15 cellular contexts compared by ENCODE assay signal in the genomic region with DNA sequence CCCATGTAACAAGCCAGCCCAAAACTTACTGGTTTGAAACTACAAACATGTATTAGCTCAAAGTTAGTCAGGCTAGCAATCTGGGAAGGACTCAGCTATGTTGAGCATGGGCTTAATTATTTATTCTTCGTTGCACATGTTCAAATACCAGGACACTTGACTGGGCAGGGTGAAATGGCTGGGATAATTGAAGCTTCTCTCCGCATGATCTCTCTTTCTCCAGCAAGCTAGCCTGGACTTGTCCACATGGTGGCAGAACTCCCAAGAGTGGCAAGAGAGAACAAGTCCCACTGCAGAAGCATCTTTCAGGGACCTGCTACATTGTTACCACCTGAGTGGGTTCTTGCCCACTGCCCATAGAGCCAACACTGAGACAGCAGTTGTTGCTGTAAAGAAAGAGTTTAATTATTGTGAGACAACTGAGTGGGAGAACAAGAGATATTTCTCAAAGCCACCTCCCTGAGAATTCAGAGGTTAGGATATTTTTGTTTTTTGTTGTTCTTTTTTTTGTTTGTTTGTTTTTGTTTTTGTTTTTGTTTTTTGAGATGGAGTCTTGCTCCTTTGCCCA. TPM values are rescaled to one million over a fixed set of nuclear protein-coding genes. Genes with fewer than 3 reads are reported as not detected.
DNase-seq lines count a peak whose midpoint lies in the region; ATAC-seq and TF ChIP-seq lines count a peak whose summit lies in the region.
"Had no signal": no experiment of that assay in that cellular context is flagged by ENCODE, and none has a peak within 500 bp of the region (broad histone marks: within the 10 kb centered on the region; RNA-seq: fewer than 3 reads in every experiment).

No MANE protein-coding gene starts in this region.

- H3K4me2 ChIP-seq in PC-9 = no peak overlapping the region

- no peaks in the 10 kb centered on the region for H3K9me3 ChIP-seq in PC-9 (ENCODE audit: insufficient read depth, low read depth)
- H3K9me3 ChIP-seq in upper lobe of right lung = no peaks in the 10 kb centered on the region

- TF ChIP-seq CTCF in GM12872 (IDR thresholded peaks at IDR 0.05; ENCODE audit: insufficient read depth, low read depth, low read length) (peak; percentile 27; the same call in 1 of the 3 replicates), choroid plexus epithelial cell (conservative IDR thresholded peaks at IDR 0.05; ENCODE audit: low read depth, low read length) (peak; percentile 40), PC-9 (conservative IDR thresholded peaks at IDR 0.05) (no peak), upper lobe of right lung (IDR thresholded peaks at IDR 0.05) (no peak)

- H2AFZ ChIP-seq in PC-9 = no peak overlapping the region

- H3K4me1 ChIP-seq in PC-9 (replicated peaks; ENCODE audit: insufficient read depth) (no peaks in the 10 kb centered on the region), upper lobe of right lung (no peaks in the 10 kb centered on the region)
- H3K4me1 ChIP-seq: esophagus muscularis mucosa had no signal

- no peak overlapping the region for H3K4me3 ChIP-seq in choroid plexus epithelial cell (ENCODE audit: low read depth, low read length)
- H3K4me3 ChIP-seq in PC-9 = no peak overlapping the region
- no peak overlapping the region for H3K4me3 ChIP-seq in upper lobe of right lung
- H3K4me3 ChIP-seq: esophagus muscularis mucosa had no signal

- H3K27ac ChIP-seq in PC-9 = no peak overlapping the region
- H3K27ac ChIP-seq in upper lobe of right lung = no peak overlapping the region
- H3K27ac ChIP-seq: esophagus muscularis mucosa had no signal

- H3K27me3 ChIP-seq in PC-9 (ENCODE audit: insufficient read depth, low read depth) (no peaks in the 10 kb centered on the region), upper lobe of right lung (no peaks in the 10 kb centered on the region)
- H3K27me3 ChIP-seq: esophagus muscularis mucosa had no signal

- DNase-seq in M059J (ENCODE audit: low read depth) (peak; percentile 16), choroid plexus epithelial cell (ENCODE audit: low read depth) (peak; percentile 20), myocyte (ENCODE audit: low read depth) (peak; percentile 10), PC-9 (no peak), upper lobe of right lung (no peak)
- DNase-seq: activated CD4-positive, alpha-beta memory T cell treated with anti-CD3 and anti-CD28 coated beads for 36 hours; activated gamma-delta T cell treated with Interleukin-2 at 50 U/mL for 16 hours; CD8-positive, alpha-beta T cell; NCI-H187 treated with DMSO at 0.1 percent for 48 hours; right cardiac atrium; substantia nigra had no signal

- ATAC-seq in GM18873 (IDR thresholded peaks at IDR 0.05; ENCODE audit: low FRiP score, unreplicated experiment) = no peak
- no peak for ATAC-seq in upper lobe of right lung
- ATAC-seq in GM21723 (IDR thresholded peaks at IDR 0.05; ENCODE audit: unreplicated experiment) = no peak
- ATAC-seq: CD8-positive, alpha-beta T cell; right cardiac atrium had no signal

- intact Hi-C loops in PC-9 (cut with micrococcal nuclease; ENCODE audit: unreplicated experiment) (no loop called here), upper lobe of right lung (cut with DNase I) (no loop called here)

- CTCF ChIA-PET in PC-9 (lab: Charles Lee) = no interaction called here

- no peaks in the 10 kb centered on the region for H3K79me2 ChIP-seq in PC-9 (ENCODE audit: low read depth)

- POLR2A ChIA-PET in PC-9 (lab: Charles Lee; ENCODE audit: unreplicated experiment) = no interaction called here

- H3F3A ChIP-seq in PC-9 (ENCODE audit: insufficient read depth, low read depth) = no peaks in the 10 kb centered on the region

- H3K36me3 ChIP-seq in PC-9 (ENCODE audit: low read depth) (no peaks in the 10 kb centered on the region), upper lobe of right lung (no peaks in the 10 kb centered on the region)
- H3K36me3 ChIP-seq: esophagus muscularis mucosa had no signal

- no peaks in the 10 kb centered on the region for H4K20me1 ChIP-seq in PC-9 (ENCODE audit: insufficient read depth)

- H3K9me2 ChIP-seq in PC-9 (ENCODE audit: insufficient read depth) = no peaks in the 10 kb centered on the region

- BruUV-seq in PC-9 (replicated peaks; lab: Mats Ljungman, UMichigan) = no TSS peak

RNA-seq across cellular contexts. Expression of gene ATF7IP2, which starts 16.8 kb away (rescaled TPM):
- total RNA-seq in M059J (2014; rRNA removed; shearing (Covaris generic)) = not detected in 2 replicates
- total RNA-seq in myocyte = 4.7 and 10.1 TPM in 2 replicates
- polyA plus RNA-seq in myocyte (2012) = 6.6 TPM
- not detected in 2 replicates for total RNA-seq in PC-9 (2021)
- total RNA-seq in upper lobe of right lung = 12.3 TPM

Comparison
In these comparisons a context has a peak if more than half of its experiments do, and no peak if none do; other contexts are left out.
1. CTCF ChIP-seq: peak in GM12872 (single experiment) and choroid plexus epithelial cell (single experiment); none in PC-9 (single experiment) and upper lobe of right lung (single experiment).
2. DNase-seq: peak in M059J (single experiment), choroid plexus epithelial cell (single experiment) and myocyte (single experiment); none in PC-9 (0 of 2) and upper lobe of right lung (single experiment).